Comparison of ENCODE assay signal across 8 cellular contexts in genomic region chr17:7686221-7687071, GRCh38. TPM values are rescaled to one million over a fixed set of nuclear protein-coding genes. Genes with fewer than 3 reads are reported as not detected.
DNase-seq lines count a peak whose midpoint lies in the region; ATAC-seq and TF ChIP-seq lines count a peak whose summit lies in the region.

No MANE protein-coding gene starts in this region.

- H3K4me1 Mint-ChIP-seq in activated naive CD8-positive, alpha-beta T cell treated with anti-CD3 and anti-CD28 coated beads, Interleukin-2, amount 50 U/mL, for 24 hours, result peaks cover 50% of the 10 kb centered on the region

- no peaks in the 10 kb centered on the region for H3K9me3 ChIP-seq in heart right ventricle
- no peaks in the 10 kb centered on the region for H3K9me3 ChIP-seq in prostate gland

- H3K27ac Mint-ChIP-seq in activated naive CD8-positive, alpha-beta T cell treated with anti-CD3 and anti-CD28 coated beads, Interleukin-2, amount 50 U/mL, for 24 hours, result peak overlapping the region; percentile 96

- WGBS in heart right ventricle, 2 donors, result 0 to 1% methylated on average over 30 of the region's 30 CpGs
- 0% methylated on average over 30 of the region's 30 CpGs for WGBS in prostate gland

- H3K36me3 Mint-ChIP-seq in activated naive CD8-positive, alpha-beta T cell treated with anti-CD3 and anti-CD28 coated beads, Interleukin-2, amount 50 U/mL, for 24 hours (ENCODE audit: low read depth), result peaks cover 37% of the 10 kb centered on the region

- TF ChIP-seq CTCF in heart right ventricle (IDR thresholded peaks at IDR 0.05) (no peak), prostate gland (IDR thresholded peaks at IDR 0.05) (no peak)

- no peaks in the 10 kb centered on the region for H3K9me3 Mint-ChIP-seq in activated naive CD8-positive, alpha-beta T cell treated with anti-CD3 and anti-CD28 coated beads, Interleukin-2, amount 50 U/mL, for 24 hours

- peak overlapping the region; percentile 68 to 97 (median 80) for H3K4me3 ChIP-seq in heart right ventricle
- H3K4me3 ChIP-seq in prostate gland, result peak overlapping the region; percentile 66 to 77

- no peaks in the 10 kb centered on the region for H3K27me3 Mint-ChIP-seq in activated naive CD8-positive, alpha-beta T cell treated with anti-CD3 and anti-CD28 coated beads, Interleukin-2, amount 50 U/mL, for 24 hours

- DNase-seq in GM04504 (ENCODE audit: low read depth), result peak; percentile 77
- DNase-seq in NCI-H1092 treated with DMSO at 0.1 percent for 48 hours (lab: John Stamatoyannopoulos, UW), result peak; percentile 94
- DNase-seq in SW 1271 (lab: John Stamatoyannopoulos, UW), result peak; percentile 86 to 97
- peak; percentile 77 for DNase-seq in activated naive CD8-positive, alpha-beta T cell treated with anti-CD3 and anti-CD28 coated beads, Interleukin-2, amount 50 U/mL, for 24 hours
- peak; percentile 73 to 80 for DNase-seq in heart right ventricle
- DNase-seq in prostate gland (ENCODE audit: low spot score), result peak; percentile 66
- DNase-seq in ureter (ENCODE audit: low spot score), result peak; percentile 84

- peak overlapping the region; percentile 84 to 97 (median 94) for H3K27ac ChIP-seq in heart right ventricle
- peak overlapping the region; percentile 90 to 93 for H3K27ac ChIP-seq in prostate gland

- TF ChIP-seq POLR2A in prostate gland (IDR thresholded peaks at IDR 0.05), result peak; percentile 85

- peaks cover 0 to 26% (median 0%) of the 10 kb centered on the region in 9 donors for H3K36me3 ChIP-seq in heart right ventricle
- H3K36me3 ChIP-seq in prostate gland, result no peaks in the 10 kb centered on the region

- peak; percentile 41 for ATAC-seq in HG02588 (IDR thresholded peaks at IDR 0.05; ENCODE audit: unreplicated experiment)
- ATAC-seq in activated naive CD8-positive, alpha-beta T cell treated with anti-CD3 and anti-CD28 coated beads, Interleukin-2, amount 50 U/mL, for 24 hours, result peak; percentile 31
- peak; percentile 46 to 76 (median 66) for ATAC-seq in heart right ventricle

- H3K4me1 ChIP-seq in heart right ventricle, result peaks cover 6 to 36% (median 25%) of the 10 kb centered on the region in 9 donors
- peaks cover 9% of the 10 kb centered on the region for H3K4me1 ChIP-seq in prostate gland (replicated peaks)

- peak overlapping the region; percentile 92 for H3K4me3 Mint-ChIP-seq in activated naive CD8-positive, alpha-beta T cell treated with anti-CD3 and anti-CD28 coated beads, Interleukin-2, amount 50 U/mL, for 24 hours

- intact Hi-C loops in heart right ventricle (cut with DNase I), result loop anchor here in 8 of 10 donors (2.0 to 10.0 kb wide), 9 partner anchors 34 to 332 kb away; partner anchors contain the start of genes SHBG (in 5 of the 8), FXR2 (in 2 of the 8), MPDU1 (in 2 of the 8) and SAT2 (in 2 of the 8)
- intact Hi-C loops in prostate gland (cut with DNase I), result loop anchor here (5.0 to 10.0 kb wide), 4 partner anchors 59 to 334 kb away; partner anchors contain the start of genes KCTD11, POLR2A, SAT2 and SLC35G6

- H3K27me3 ChIP-seq in heart right ventricle, result no peaks in the 10 kb centered on the region
- no peaks in the 10 kb centered on the region for H3K27me3 ChIP-seq in prostate gland (replicated peaks; ENCODE audit: insufficient read depth)

RNA-seq across cellular contexts. Expression of gene TP53, which starts 0.8 kb away (rescaled TPM):
- total RNA-seq in heart right ventricle, result 10 to 100 TPM in 9 of 10 donors, 1 to 10 TPM in 1; 8.2 to 29.1 (median 13.9) TPM
- 1 to 10 TPM; 7.9 to 8.6 TPM for polyA plus RNA-seq in heart right ventricle
- total RNA-seq in prostate gland, result 10 to 100 TPM; 52.3 to 65.0 TPM
- 131 TPM for total RNA-seq in ureter

RNA-seq across cellular contexts. Expression of gene WRAP53, which starts 1.8 kb away (rescaled TPM):
- total RNA-seq in heart right ventricle, result 1 to 10 TPM; 3.8 to 5.8 (median 4.7) TPM
- polyA plus RNA-seq in heart right ventricle, result 10 to 100 TPM; 10.4 to 12.1 TPM
- total RNA-seq in prostate gland, result 1 to 10 TPM; 8.6 to 9.4 TPM
- 6.5 TPM for total RNA-seq in ureter

RNA-seq across cellular contexts. Expression of gene EFNB3, which starts 18.6 kb away (rescaled TPM):
- total RNA-seq in heart right ventricle (1 to 10 TPM in 2 of 10 donors, under 1 TPM in 8; 0.17 to 1.3 (median 0.53) TPM), prostate gland (1 to 10 TPM; 3.0 to 5.5 TPM), ureter (2.3 TPM)
- under 1 TPM; 0.22 to 0.64 TPM for polyA plus RNA-seq in heart right ventricle

RNA-seq across cellular contexts. Expression of gene DNAH2, which starts 31.1 kb away (rescaled TPM):
- total RNA-seq in heart right ventricle (under 1 TPM in 7 of 10 donors, not detected in 3; 0.02 to 0.30 (median 0.05) TPM), prostate gland (1 to 10 TPM in 1 of 2 donors, under 1 TPM in 1; 0.09 to 4.9 TPM), ureter (1.5 TPM)
- polyA plus RNA-seq in heart right ventricle, result under 1 TPM; under 0.01 to 0.01 TPM

RNA-seq across cellular contexts. Expression of gene ATP1B2, which starts 35.7 kb away (rescaled TPM):
- total RNA-seq in heart right ventricle (1 to 10 TPM; 1.4 to 6.5 (median 3.9) TPM), prostate gland (10 to 100 TPM in 1 of 2 donors, under 1 TPM in 1; 0.82 to 11.7 TPM), ureter (10.0 TPM)
- 1 to 10 TPM in 1 of 2 donors, under 1 TPM in 1; 0.91 to 6.2 TPM for polyA plus RNA-seq in heart right ventricle

Comparison
In these comparisons a context has a peak if more than half of its experiments do, and no peak if none do; other contexts are left out.
1. Peak in every context shown above with its lines: DNase-seq, ATAC-seq, H3K4me3 ChIP-seq and H3K27ac ChIP-seq.